In the genomic region with DNA sequence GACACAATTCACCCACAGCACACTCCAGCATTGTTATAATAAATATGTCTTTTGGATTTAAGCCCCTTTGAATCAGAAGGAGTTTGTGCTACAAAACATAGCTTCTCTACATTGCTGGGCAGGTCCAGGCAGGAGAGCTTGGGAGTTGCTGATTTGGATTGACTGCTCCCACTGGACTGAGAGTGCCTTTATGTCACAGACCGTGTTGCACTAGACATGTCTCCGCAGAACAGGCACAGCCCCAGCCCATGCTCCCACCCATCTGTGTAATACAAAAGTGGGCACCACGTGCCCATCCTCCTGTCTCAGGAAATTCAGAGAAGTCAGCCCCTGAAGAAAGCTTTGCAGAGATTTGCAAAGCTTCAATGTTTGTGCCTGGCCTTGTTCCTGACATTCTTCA, we compare ENCODE assay signal across 22 cellular contexts.
DNase-seq lines count a peak whose midpoint lies in the region; ATAC-seq and TF ChIP-seq lines count a peak whose summit lies in the region.
"Had no signal": no experiment of that assay in that cellular context is flagged by ENCODE, and none has a peak within 500 bp of the region (broad histone marks: within the 10 kb centered on the region; RNA-seq: fewer than 3 reads in every experiment).

No MANE protein-coding gene starts in this region.

- ATAC-seq in activated T-cell treated with anti-CD3 and anti-CD28 coated beads, Interleukin-2, amount 50 U/mL, for 72 hours (replicated peaks in 1 of 2), result peak; percentile 24 to 25
- no peak for ATAC-seq in activated T-cell treated with anti-CD3 and anti-CD28 coated beads, Interleukin-2, amount 50 U/mL, for 4 hours
- no peak for ATAC-seq in foreskin keratinocyte
- ATAC-seq in GM19035 (IDR thresholded peaks at IDR 0.05; ENCODE audit: unreplicated experiment), result no peak
- no peak for ATAC-seq in aorta (ENCODE audit: low FRiP score)
- ATAC-seq: A549, GM23338, Panc1, Right ventricle myocardium inferior had no signal

- no peak for DNase-seq in activated T-cell treated with anti-CD3 and anti-CD28 coated beads, Interleukin-2, amount 50 U/mL, for 72 hours
- no peak for DNase-seq in activated T-cell treated with anti-CD3 and anti-CD28 coated beads, Interleukin-2, amount 50 U/mL, for 4 hours
- peak; percentile 8 for DNase-seq in RWPE1 (ENCODE audit: low spot score)
- DNase-seq in activated T-helper 2 cell treated with anti-CD3 and anti-CD28 coated beads, Interferon-gamma antibody, Interleukin-2, Interleukin-4, amounts not matched to agents 10 μg/mL and 5 μg/mL and 100 μg/mL, durations not matched to agents 14 hours and 24 hours and 36 hours (ENCODE audit: low spot score), result no peak
- peak; percentile 3 to 22 for DNase-seq in foreskin keratinocyte
- DNase-seq in cerebellar nuclear complex (lab: John Stamatoyannopoulos, UW), result no peak
- no peak for DNase-seq in aorta
- DNase-seq: Caco-2; CD4-positive, alpha-beta T cell; GF-D8; HCEC 1CT; NCI-H1417 treated with DMSO at 0.1 percent for 48 hours; NCI-H187 treated with DMSO at 0.1 percent for 48 hours; NCI-H345; NCI-H526 had no signal

- peaks cover 0 to 5% of the 10 kb centered on the region in 2 donors for H3K9me3 Mint-ChIP-seq in activated T-cell treated with anti-CD3 and anti-CD28 coated beads, Interleukin-2, amount 50 U/mL, for 72 hours
- H3K9me3 Mint-ChIP-seq in activated T-cell treated with anti-CD3 and anti-CD28 coated beads, Interleukin-2, amount 50 U/mL, for 4 hours, result peaks cover 4% of the 10 kb centered on the region
- no peaks in the 10 kb centered on the region for H3K9me3 Mint-ChIP-seq in activated T-helper 2 cell treated with anti-CD3 and anti-CD28 coated beads, Interferon-gamma antibody, Interleukin-2, Interleukin-4, amounts not matched to agents 10 μg/mL and 5 μg/mL and 100 μg/mL, durations not matched to agents 14 hours and 24 hours and 36 hours
- H3K9me3 Mint-ChIP-seq: CD4-positive, alpha-beta T cell had no signal

- no peaks in the 10 kb centered on the region for H3K9me3 ChIP-seq in aorta (ENCODE audit: control insufficient read depth, low read length)
- H3K9me3 ChIP-seq: Caco-2 had no signal

- POLR2A ChIA-PET in RWPE1 (lab: Yijun Ruan, JAX; ENCODE audit: low non-redundant PET), result no interaction called here

- intact Hi-C loops in activated T-helper 2 cell treated with anti-CD3 and anti-CD28 coated beads, Interferon-gamma antibody, Interleukin-2, Interleukin-4, amounts not matched to agents 10 μg/mL and 5 μg/mL and 100 μg/mL, durations not matched to agents 14 hours and 24 hours and 36 hours (cut with micrococcal nuclease), result loop anchor here (1.0 to 10.0 kb wide), 3 partner anchors 13 to 736 kb away; no protein-coding TSS in a partner anchor
- intact Hi-C loops in aorta (cut with DNase I), result no loop called here

- H3K4me3 Mint-ChIP-seq in activated T-cell treated with anti-CD3 and anti-CD28 coated beads, Interleukin-2, amount 50 U/mL, for 72 hours, result no peak overlapping the region
- no peak overlapping the region for H3K4me3 Mint-ChIP-seq in activated T-cell treated with anti-CD3 and anti-CD28 coated beads, Interleukin-2, amount 50 U/mL, for 4 hours
- no peak overlapping the region for H3K4me3 Mint-ChIP-seq in activated T-helper 2 cell treated with anti-CD3 and anti-CD28 coated beads, Interferon-gamma antibody, Interleukin-2, Interleukin-4, amounts not matched to agents 10 μg/mL and 5 μg/mL and 100 μg/mL, durations not matched to agents 14 hours and 24 hours and 36 hours (ENCODE audit: low read depth)
- H3K4me3 Mint-ChIP-seq: CD4-positive, alpha-beta T cell; GM23338 had no signal

- H3K4me1 ChIP-seq in foreskin keratinocyte (no peaks in the 10 kb centered on the region), aorta (ENCODE audit: control insufficient read depth in 1 of 2, insufficient read depth in 2 of 2, low read length in 2 of 2) (peaks cover 0 to 2% of the 10 kb centered on the region in 2 donors)
- H3K4me1 ChIP-seq: Caco-2 had no signal

- H3K36me3 ChIP-seq in aorta (ENCODE audit: control insufficient read depth in 1 of 2, insufficient read depth in 2 of 2, low read length in 1 of 2), result no peaks in the 10 kb centered on the region

- H3K4me3 ChIP-seq in aorta (ENCODE audit: low read length in 2 of 2), result no peak overlapping the region
- H3K4me3 ChIP-seq: A549, GM23338 had no signal

- H3K36me3 Mint-ChIP-seq in activated T-cell treated with anti-CD3 and anti-CD28 coated beads, Interleukin-2, amount 50 U/mL, for 72 hours (ENCODE audit: insufficient read depth in 2 of 2), result peaks cover 9 to 10% of the 10 kb centered on the region in 2 donors
- H3K36me3 Mint-ChIP-seq in activated T-cell treated with anti-CD3 and anti-CD28 coated beads, Interleukin-2, amount 50 U/mL, for 4 hours (ENCODE audit: insufficient read depth), result no peaks in the 10 kb centered on the region
- peaks cover 4% of the 10 kb centered on the region for H3K36me3 Mint-ChIP-seq in activated T-helper 2 cell treated with anti-CD3 and anti-CD28 coated beads, Interferon-gamma antibody, Interleukin-2, Interleukin-4, amounts not matched to agents 10 μg/mL and 5 μg/mL and 100 μg/mL, durations not matched to agents 14 hours and 24 hours and 36 hours (ENCODE audit: low read depth)

- WGBS in aorta, 2 donors, result 19 to 23% methylated on average over 3 of the region's 3 CpGs

- H3K4me1 Mint-ChIP-seq in activated T-cell treated with anti-CD3 and anti-CD28 coated beads, Interleukin-2, amount 50 U/mL, for 72 hours (ENCODE audit: low read depth), result peaks cover 47% of the 10 kb centered on the region
- no peaks in the 10 kb centered on the region for H3K4me1 Mint-ChIP-seq in activated T-cell treated with anti-CD3 and anti-CD28 coated beads, Interleukin-2, amount 50 U/mL, for 4 hours (ENCODE audit: low read depth)
- peaks cover 23% of the 10 kb centered on the region for H3K4me1 Mint-ChIP-seq in activated T-helper 2 cell treated with anti-CD3 and anti-CD28 coated beads, Interferon-gamma antibody, Interleukin-2, Interleukin-4, amounts not matched to agents 10 μg/mL and 5 μg/mL and 100 μg/mL, durations not matched to agents 14 hours and 24 hours and 36 hours (ENCODE audit: low read depth)
- H3K4me1 Mint-ChIP-seq: GM23338 had no signal

- CTCF ChIA-PET in RWPE1 (lab: Yijun Ruan, JAX), result no interaction called here

- peak overlapping the region; percentile 86 for H3K27ac ChIP-seq in RWPE1
- H3K27ac ChIP-seq in foreskin keratinocyte, result no peak overlapping the region
- H3K27ac ChIP-seq in aorta (ENCODE audit: low read depth in 1 of 2, low read length in 2 of 2), result no peak overlapping the region
- H3K27ac ChIP-seq: HL-60, KMS-11 had no signal

- H3K27ac Mint-ChIP-seq in activated T-cell treated with anti-CD3 and anti-CD28 coated beads, Interleukin-2, amount 50 U/mL, for 72 hours, result no peak overlapping the region
- peak overlapping the region; percentile 76 for H3K27ac Mint-ChIP-seq in activated T-helper 2 cell treated with anti-CD3 and anti-CD28 coated beads, Interferon-gamma antibody, Interleukin-2, Interleukin-4, amounts not matched to agents 10 μg/mL and 5 μg/mL and 100 μg/mL, durations not matched to agents 14 hours and 24 hours and 36 hours
- H3K27ac Mint-ChIP-seq: CD4-positive, alpha-beta T cell; GM23338 had no signal

- TF ChIP-seq CTCF in RWPE1 (conservative IDR thresholded peaks at IDR 0.05; ENCODE audit: low read depth) (no peak), foreskin keratinocyte (conservative IDR thresholded peaks at IDR 0.05) (no peak)

- H3K27me3 ChIP-seq in foreskin keratinocyte (no peaks in the 10 kb centered on the region), aorta (ENCODE audit: control insufficient read depth in 1 of 2, insufficient read depth in 2 of 2, low read length in 1 of 2) (no peaks in the 10 kb centered on the region)

- peaks cover 11% of the 10 kb centered on the region for H3K27me3 Mint-ChIP-seq in activated T-cell treated with anti-CD3 and anti-CD28 coated beads, Interleukin-2, amount 50 U/mL, for 72 hours (ENCODE audit: low read depth)
- H3K27me3 Mint-ChIP-seq in activated T-cell treated with anti-CD3 and anti-CD28 coated beads, Interleukin-2, amount 50 U/mL, for 4 hours (ENCODE audit: low read depth), result peaks cover 3% of the 10 kb centered on the region
- no peaks in the 10 kb centered on the region for H3K27me3 Mint-ChIP-seq in activated T-helper 2 cell treated with anti-CD3 and anti-CD28 coated beads, Interferon-gamma antibody, Interleukin-2, Interleukin-4, amounts not matched to agents 10 μg/mL and 5 μg/mL and 100 μg/mL, durations not matched to agents 14 hours and 24 hours and 36 hours (ENCODE audit: low read depth)

Comparison
In these comparisons a context has a peak if more than half of its experiments do, and no peak if none do; other contexts are left out.
1. ATAC-seq: peak in activated T-cell treated with anti-CD3 and anti-CD28 coated beads, Interleukin-2, amount 50 U/mL, for 72 hours (2 of 2); none in activated T-cell treated with anti-CD3 and anti-CD28 coated beads, Interleukin-2, amount 50 U/mL, for 4 hours (0 of 2), foreskin keratinocyte (single experiment), GM19035 (single experiment) and aorta (single experiment).
2. DNase-seq: peak in RWPE1 (single experiment) and foreskin keratinocyte (2 of 2); none in activated T-cell treated with anti-CD3 and anti-CD28 coated beads, Interleukin-2, amount 50 U/mL, for 72 hours (0 of 2), activated T-cell treated with anti-CD3 and anti-CD28 coated beads, Interleukin-2, amount 50 U/mL, for 4 hours (single experiment), activated T-helper 2 cell treated with anti-CD3 and anti-CD28 coated beads, Interferon-gamma antibody, Interleukin-2, Interleukin-4, amounts not matched to agents 10 μg/mL and 5 μg/mL and 100 μg/mL, durations not matched to agents 14 hours and 24 hours and 36 hours (single experiment), cerebellar nuclear complex (0 of 2) and aorta (0 of 2).